ENCODE assay signal across 1 cellular context in genomic region chr20:62316331-62317166, GRCh38.
TF ChIP-seq lines count a peak whose summit lies in the region.

No MANE protein-coding gene starts in this region.

TF ChIP-seq in GM23338, 12 proteins besides CTCF, POLR2A, EP300 and RAD21:
- TF ChIP-seq REST (IDR thresholded peaks at IDR 0.05; ENCODE audit: unreplicated experiment) (no peak), JUNB (IDR thresholded peaks at IDR 0.05; ENCODE audit: unreplicated experiment) (no peak), ZNF331 (CRISPR knock-in tag; IDR thresholded peaks at IDR 0.05; ENCODE audit: low read depth) (no peak), POLR2AphosphoS5 (IDR thresholded peaks at IDR 0.05; ENCODE audit: low read depth) (no peak), STAT1 (IDR thresholded peaks at IDR 0.05; ENCODE audit: unreplicated experiment) (no peak), NANOG (IDR thresholded peaks at IDR 0.05; ENCODE audit: borderline replicate concordance) (no peak), ZNF114 (CRISPR knock-in tag; IDR thresholded peaks at IDR 0.05) (no peak), ETS1 (IDR thresholded peaks at IDR 0.05) (no peak)
